In the genomic region with DNA sequence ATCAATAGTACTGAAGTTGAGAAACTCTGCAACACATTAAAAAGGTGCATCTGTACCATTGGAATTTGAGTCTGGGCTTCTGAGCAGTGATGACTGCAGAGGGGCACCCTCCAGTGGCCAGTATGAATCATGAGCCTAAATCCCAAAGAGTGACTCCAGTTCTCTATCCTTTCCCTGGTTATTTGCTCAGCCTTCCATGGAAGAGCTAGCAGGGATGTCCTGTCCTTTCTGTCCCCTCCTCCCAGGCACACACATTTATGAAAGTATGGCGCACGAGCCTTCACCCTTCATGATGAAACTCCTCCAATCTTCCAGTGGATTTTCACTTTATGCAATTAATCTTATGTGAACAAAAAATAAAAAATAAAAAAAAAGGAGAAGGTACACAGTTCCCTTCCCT, we compare ENCODE assay signal across 10 cellular contexts.
A peak's percentile ranks its signal among the peaks of the same experiment; 100 is the strongest.
DNase-seq lines count a peak whose midpoint lies in the region; ATAC-seq and TF ChIP-seq lines count a peak whose summit lies in the region.
"Had no signal": no experiment of that assay in that cellular context is flagged by ENCODE, and none has a peak within 500 bp of the region (broad histone marks: within the 10 kb centered on the region; RNA-seq: fewer than 3 reads in every experiment).

No MANE protein-coding gene starts in this region.

- H3K4ac ChIP-seq in IMR-90 (ENCODE audit: low read depth, low read length) = no peak overlapping the region

- no TSS peak for BruUV-seq in IMR-90 (replicated peaks; lab: Mats Ljungman, UMichigan)

- H3K4me1 ChIP-seq in IMR-90 (ENCODE audit: control insufficient read depth, insufficient read depth, low read length) = peaks cover 17% of the 10 kb centered on the region

- dilution Hi-C loops in IMR-90 (cut with HindIII; ENCODE audit: low sequenced_read_pairs, unreplicated experiment) = no loop called here

- no peaks in the 10 kb centered on the region for H3K36me3 ChIP-seq in IMR-90 (ENCODE audit: control insufficient read depth, insufficient read depth, low read length)

- peak; percentile 74 for ATAC-seq in IMR-90 (ENCODE audit: low read depth)
- ATAC-seq in left lobe of liver = peak; percentile 73
- ATAC-seq in GM19351 (IDR thresholded peaks at IDR 0.05; ENCODE audit: unreplicated experiment) = no peak
- no peak for ATAC-seq in GM21825 (IDR thresholded peaks at IDR 0.05; ENCODE audit: unreplicated experiment)
- no peak for ATAC-seq in HG03095 (IDR thresholded peaks at IDR 0.05; ENCODE audit: unreplicated experiment)
- no peak for ATAC-seq in omental fat pad (ENCODE audit: low FRiP score)
- ATAC-seq: effector memory CD8-positive, alpha-beta T cell had no signal

- 0 out of 2 replicates have a peak, but pooled peaks cover 4% of the 10 kb centered on the region for H4K20me1 ChIP-seq in IMR-90 (ENCODE audit: insufficient read depth, low read length)

- H2BK20ac ChIP-seq in IMR-90 (ENCODE audit: low read depth, low read length) = no peak overlapping the region

- H3K56ac ChIP-seq in IMR-90 (ENCODE audit: extremely low read depth, insufficient read depth, low read length) = no peak overlapping the region

- TF ChIP-seq CTCF in IMR-90 (conservative IDR thresholded peaks at IDR 0.05; ENCODE audit: low read depth, low read length) (peak; percentile 70), omental fat pad (IDR thresholded peaks at IDR 0.05) (no peak)

- no peak overlapping the region for H3K18ac ChIP-seq in IMR-90 (ENCODE audit: low read depth, low read length)

- CTCF ChIA-PET in IMR-90 (lab: Yijun Ruan, JAX) = interaction anchor here (1.0 kb wide), 1 partner anchor 256 kb away, joined by 6 read pairs; the partner anchor contains the start of gene GPX8

- intact Hi-C loops in IMR-90 (cut with micrococcal nuclease) = loop anchor here (5.0 kb wide), 1 partner anchor 462 kb away; no protein-coding TSS in a partner anchor

- no peak overlapping the region for H2BK5ac ChIP-seq in IMR-90 (ENCODE audit: low read depth, low read length, poor library complexity, severe bottlenecking)

- no peak for TF ChIP-seq POLR2A in IMR-90 (IDR thresholded peaks at IDR 0.05; ENCODE audit: low read depth, low read length)

- no peak overlapping the region for H3K4me2 ChIP-seq in IMR-90 (ENCODE audit: low read depth, low read length)

- no peak overlapping the region for H3K27ac ChIP-seq in IMR-90 (ENCODE audit: insufficient read depth, low read length)

- no peak overlapping the region for H3K23ac ChIP-seq in IMR-90 (ENCODE audit: low read depth, low read length)

- H2AFZ ChIP-seq in IMR-90 (replicated peaks; ENCODE audit: low read length, poor library complexity) = no peak overlapping the region

- H3K9me3 ChIP-seq in IMR-90 (ENCODE audit: control insufficient read depth, insufficient read depth, low read length) = no peaks in the 10 kb centered on the region

- no peaks in the 10 kb centered on the region for H3K79me1 ChIP-seq in IMR-90 (ENCODE audit: low read depth in 1 of 2, low read length in 2 of 2)

- no peak overlapping the region for H3K9ac ChIP-seq in IMR-90 (ENCODE audit: low read depth, low read length)

- 0 out of 2 replicates have a peak overlapping the region, but pooled peaks have one; percentile 38 for H3K14ac ChIP-seq in IMR-90 (replicated peaks; ENCODE audit: low read depth, low read length)

- WGBS in IMR-90 (ENCODE audit: extremely low coverage in 2 of 2, insufficient read length in 1 of 2), 2 experiments = no CpG with 5 or more reads among the region's 2 CpGs

- no peak overlapping the region for H4K5ac ChIP-seq in IMR-90 (ENCODE audit: low read depth, low read length)

- H2BK120ac ChIP-seq in IMR-90 (ENCODE audit: low read depth, low read length) = no peak overlapping the region

- POLR2A ChIA-PET in IMR-90 (lab: Charles Lee; ENCODE audit: unreplicated experiment) = interaction anchor here (1.0 kb wide), 1 partner anchor 255 kb away, joined by 5 read pairs; the partner anchor contains the start of gene GPX8

- H2AK9ac ChIP-seq in IMR-90 (replicated peaks; ENCODE audit: low read depth, low read length, poor library complexity) = no peak overlapping the region

- H3K9me1 ChIP-seq in IMR-90 (ENCODE audit: insufficient read depth, low read length) = 0 out of 2 replicates have a peak, but pooled peaks cover 3% of the 10 kb centered on the region

- DNase-seq in D341Med (ENCODE audit: low spot score) (peak; percentile 36), IMR-90 (peak; percentile 73), amniotic epithelial cell (ENCODE audit: low read depth) (peak; percentile 48), left lobe of liver (ENCODE audit: low spot score) (no peak), omental fat pad (ENCODE audit: low spot score) (no peak)
- DNase-seq: activated CD4-positive, CD25-positive, alpha-beta regulatory T cell treated with anti-CD3 and anti-CD28 coated beads, Interleukin-2, amount 50 U/mL, for 72 hours; effector memory CD8-positive, alpha-beta T cell had no signal

- H2AK5ac ChIP-seq in IMR-90 (ENCODE audit: low read depth, low read length) = no peak overlapping the region

- H3K4me3 ChIP-seq in IMR-90 (ENCODE audit: insufficient read depth, low read depth, low read length) = no peak overlapping the region

- in situ Hi-C loops in IMR-90 (cut with MboI; ENCODE audit: low sequenced_read_pairs) = no loop called here

- no peaks in the 10 kb centered on the region for H3K27me3 ChIP-seq in IMR-90 (ENCODE audit: control insufficient read depth, insufficient read depth, low read length)

- TF ChIP-seq RAD21 in IMR-90 (IDR thresholded peaks at IDR 0.05; ENCODE audit: low read length) = peak; percentile 64

- no peak overlapping the region for H4K8ac ChIP-seq in IMR-90 (ENCODE audit: low read depth in 2 of 2, low read length in 2 of 2)

- H2BK15ac ChIP-seq in IMR-90 (ENCODE audit: low read depth, low read length) = no peak overlapping the region

- no peak overlapping the region for H4K91ac ChIP-seq in IMR-90 (ENCODE audit: insufficient read depth, low read depth, low read length)

TF ChIP-seq in IMR-90, 13 proteins besides CTCF, POLR2A, EP300 and RAD21:
- TF ChIP-seq SMC3 (IDR thresholded peaks at IDR 0.05; ENCODE audit: low read depth, low read length) (peak; percentile 50; the same call in 1 of the 2 replicates), CHD1 (IDR thresholded peaks at IDR 0.05; ENCODE audit: low read depth, low read length) (no peak)

Comparison
In these comparisons a context has a peak if more than half of its experiments do, and no peak if none do; other contexts are left out.
1. DNase-seq: peak in D341Med (single experiment), IMR-90 (single experiment) and amniotic epithelial cell (single experiment); none in left lobe of liver (single experiment) and omental fat pad (single experiment).
2. ATAC-seq: peak in IMR-90 (single experiment) and left lobe of liver (single experiment); none in GM19351 (single experiment), GM21825 (single experiment), HG03095 (single experiment) and omental fat pad (single experiment).